In the genomic region with DNA sequence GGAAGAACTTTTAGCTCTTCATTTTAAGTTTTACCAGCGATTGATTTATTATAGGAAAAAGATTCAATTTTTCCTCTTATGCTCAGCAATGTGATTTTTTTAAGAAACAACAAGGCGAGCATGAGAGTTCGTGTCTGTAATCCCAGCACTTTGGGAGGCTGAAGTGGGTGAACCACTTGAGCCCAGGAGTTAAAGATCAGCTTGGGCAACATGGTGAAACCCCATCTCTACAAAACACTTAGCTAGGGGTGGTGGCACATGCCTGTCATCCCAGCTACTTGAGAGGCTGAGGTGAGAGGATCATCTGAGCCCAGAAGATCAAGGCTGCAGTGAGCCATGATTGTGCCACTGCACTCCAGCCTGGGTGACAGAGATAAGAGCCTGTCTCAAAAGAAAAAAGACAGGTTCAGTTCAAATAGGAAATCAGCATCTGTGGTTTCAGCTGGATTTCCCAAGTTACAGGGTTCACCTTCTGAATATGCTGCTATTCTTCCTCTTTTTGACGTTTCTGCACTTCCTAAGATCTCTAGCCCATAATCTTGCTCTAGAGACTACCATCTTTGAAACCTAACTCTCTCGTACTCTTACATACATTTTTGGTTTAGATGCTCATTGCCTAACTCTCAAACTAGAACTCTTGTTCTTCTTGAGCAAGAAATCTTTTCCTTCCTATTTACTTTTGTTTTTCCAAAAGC, we compare ENCODE assay signal across 32 cellular contexts.
A peak's percentile ranks its signal among the peaks of the same experiment; 100 is the strongest.
DNase-seq lines count a peak whose midpoint lies in the region; ATAC-seq and TF ChIP-seq lines count a peak whose summit lies in the region.
"Had no signal": no experiment of that assay in that cellular context is flagged by ENCODE, and none has a peak within 500 bp of the region (broad histone marks: within the 10 kb centered on the region; RNA-seq: fewer than 3 reads in every experiment).

No MANE protein-coding gene starts in this region.

- WGBS in mesenchymal stem cell, result 86% methylated on average over 5 of the region's 5 CpGs
- WGBS in stomach, 5 donors, result 70 to 78% (median 76%) methylated on average over 5 of the region's 5 CpGs

- H3K23ac ChIP-seq in mesenchymal stem cell (ENCODE audit: low read length in 2 of 2), result no peak overlapping the region

- no peak for ATAC-seq in stimulated activated naive B cell treated with anti-CD40 and anti-IgM and Interleukin-4, amounts not matched to agents 10 μg/mL and 1 μg/mL and 100 μg/mL, for 72 hours (replicated peaks)
- ATAC-seq: activated T-cell treated with anti-CD3 and anti-CD28 coated beads, Interleukin-2, amount 50 U/mL, for 4 hours; effector memory CD8-positive, alpha-beta T cell; esophagus mucosa; foreskin keratinocyte; left lobe of liver; pancreas had no signal

- no peaks in the 10 kb centered on the region for H3K79me1 ChIP-seq in mesenchymal stem cell (replicated peaks; ENCODE audit: low read length, poor library complexity, severe bottlenecking)

- H2BK15ac ChIP-seq in mesenchymal stem cell (ENCODE audit: low read depth, poor library complexity, severe bottlenecking), result no peak overlapping the region

- H3K9me3 Mint-ChIP-seq in stimulated activated naive B cell treated with anti-CD40 and anti-IgM and Interleukin-4, amounts not matched to agents 10 μg/mL and 1 μg/mL and 100 μg/mL, for 72 hours, result no peaks in the 10 kb centered on the region
- H3K9me3 Mint-ChIP-seq: activated T-cell treated with anti-CD3 and anti-CD28 coated beads, Interleukin-2, amount 50 U/mL, for 4 hours; HFFc6; nephron had no signal

- H3K36me3 ChIP-seq in mesenchymal stem cell (ENCODE audit: control insufficient read depth in 1 of 2, insufficient read depth in 2 of 2, low read depth in 1 of 2, low read length in 2 of 2) (no peaks in the 10 kb centered on the region), stomach (no peaks in the 10 kb centered on the region)
- H3K36me3 ChIP-seq: pancreas, right atrium auricular region, SJCRH30, tibial nerve had no signal

- H3K4me1 ChIP-seq in mesenchymal stem cell (ENCODE audit: control insufficient read depth, insufficient read depth, low read depth, low read length), result no peaks in the 10 kb centered on the region
- no peaks in the 10 kb centered on the region for H3K4me1 ChIP-seq in stomach
- H3K4me1 ChIP-seq: foreskin keratinocyte, pancreas, right atrium auricular region, SJCRH30, tibial nerve had no signal

- H3K4me1 Mint-ChIP-seq in stimulated activated naive B cell treated with anti-CD40 and anti-IgM and Interleukin-4, amounts not matched to agents 10 μg/mL and 1 μg/mL and 100 μg/mL, for 72 hours, result no peaks in the 10 kb centered on the region
- H3K4me1 Mint-ChIP-seq: brain, IgD-negative memory B cell, immature natural killer cell, nephron had no signal

- no peak for TF ChIP-seq CTCF in HL-60 (IDR thresholded peaks at IDR 0.05; ENCODE audit: insufficient read depth, low read length)
- no peak for TF ChIP-seq CTCF in stomach (IDR thresholded peaks at IDR 0.05)

- DNase-seq in HL-60 (ENCODE audit: low read depth in 1 of 2, low spot score in 1 of 2) (peak in 1 of 2 experiments; percentile 91), NCI-H510A (lab: John Stamatoyannopoulos, UW) (peak; percentile 7), UCSD-AML1 (lab: John Stamatoyannopoulos, UW; ENCODE audit: unreplicated experiment) (peak; percentile 41), NCI-H1105 treated with DMSO at 0.1 percent for 48 hours (lab: John Stamatoyannopoulos, UW) (no peak), mesenchymal stem cell (no peak), stomach (no peak)
- no peak for DNase-seq in stimulated activated naive B cell treated with anti-CD40 and anti-IgM and Interleukin-4, amounts not matched to agents 10 μg/mL and 1 μg/mL and 100 μg/mL, for 72 hours
- no peak for DNase-seq in activated T-cell treated with anti-CD3 and anti-CD28 coated beads, Interleukin-2, amount 50 U/mL, for 1 hour
- DNase-seq: activated CD4-positive, alpha-beta T cell treated with anti-CD3 and anti-CD28 coated beads for 4 hours; activated CD8-positive, alpha-beta memory T cell treated with anti-CD3 and anti-CD28 coated beads for 24 hours; activated T-cell treated with anti-CD3 and anti-CD28 coated beads, Interleukin-2, amount 50 U/mL, for 4 hours; effector memory CD8-positive, alpha-beta T cell; foreskin keratinocyte; GM23248; HFFc6; immature natural killer cell; NCI-H1048; NCI-H187; NCI-H748 treated with DMSO at 0.1 percent for 48 hours; pancreas; PC-9; SJCRH30; stimulated activated CD4-positive, alpha-beta T cell treated with anti-CD3 and anti-CD28 coated beads, Interleukin-4, amount 100 ng/mL, for 24 hours; stimulated activated naive CD4-positive, alpha-beta T cell treated with Interleukin-2 at 50 U/mL for 16 hours had no signal

- H3K14ac ChIP-seq in mesenchymal stem cell (ENCODE audit: low read length in 2 of 2), result no peak overlapping the region

- H3K4ac ChIP-seq in mesenchymal stem cell (ENCODE audit: low read depth in 1 of 2, low read length in 2 of 2), result no peak overlapping the region

- H2AK5ac ChIP-seq in mesenchymal stem cell (ENCODE audit: low read length, severe bottlenecking), result no peak overlapping the region

- H3K4me3 Mint-ChIP-seq in stimulated activated naive B cell treated with anti-CD40 and anti-IgM and Interleukin-4, amounts not matched to agents 10 μg/mL and 1 μg/mL and 100 μg/mL, for 72 hours, result no peak overlapping the region
- H3K4me3 Mint-ChIP-seq: activated T-cell treated with anti-CD3 and anti-CD28 coated beads, Interleukin-2, amount 50 U/mL, for 4 hours; brain; effector memory CD8-positive, alpha-beta T cell; HFFc6; IgD-negative memory B cell; immature natural killer cell; nephron had no signal

- no peak overlapping the region for H2BK5ac ChIP-seq in mesenchymal stem cell (ENCODE audit: low read depth, low read length, poor library complexity, severe bottlenecking)

- intact Hi-C loops in stomach (cut with DNase I; ENCODE audit: low total_unique reads), result no loop called here

- H3K4me3 ChIP-seq in HL-60 (replicated peaks; ENCODE audit: insufficient read depth, low read length) (no peak overlapping the region), mesenchymal stem cell (ENCODE audit: insufficient read depth in 1 of 2, low read depth in 1 of 2, low read length in 2 of 2) (no peak overlapping the region), stomach (no peak overlapping the region)
- H3K4me3 ChIP-seq: GM23248, hepatocyte, pancreas, PC-9, right atrium auricular region, SJCRH30, tibial nerve had no signal

- no peak for TF ChIP-seq POLR2A in stomach (IDR thresholded peaks at IDR 0.05)

- H3K27me3 ChIP-seq in HL-60 (ENCODE audit: insufficient read depth, poor library complexity, severe bottlenecking) (no peaks in the 10 kb centered on the region), mesenchymal stem cell (ENCODE audit: control insufficient read depth in 1 of 2, insufficient read depth in 1 of 2, low read length in 2 of 2) (no peaks in the 10 kb centered on the region), stomach (no peaks in the 10 kb centered on the region)
- H3K27me3 ChIP-seq: foreskin keratinocyte, pancreas, right atrium auricular region, SJCRH30, tibial nerve had no signal

- H2AFZ ChIP-seq in mesenchymal stem cell (ENCODE audit: low read depth, low read length), result no peak overlapping the region
- H2AFZ ChIP-seq: GM23248, hepatocyte, PC-9 had no signal

- no peak overlapping the region for H4K91ac ChIP-seq in mesenchymal stem cell (ENCODE audit: low read length)

- H3K4me2 ChIP-seq in mesenchymal stem cell (ENCODE audit: low read length, poor library complexity, severe bottlenecking), result no peak overlapping the region
- H3K4me2 ChIP-seq: hepatocyte, PC-9 had no signal

- no peak overlapping the region for H4K8ac ChIP-seq in mesenchymal stem cell (ENCODE audit: low read length)

- no peak overlapping the region for H2BK120ac ChIP-seq in mesenchymal stem cell (ENCODE audit: low read depth, low read length)

- no peaks in the 10 kb centered on the region for H3K9me3 ChIP-seq in mesenchymal stem cell (ENCODE audit: control insufficient read depth, low read length)
- H3K9me3 ChIP-seq in stomach, result no peaks in the 10 kb centered on the region
- H3K9me3 ChIP-seq: pancreas, right atrium auricular region, SJCRH30, tibial nerve had no signal

- H3K9ac ChIP-seq in mesenchymal stem cell (ENCODE audit: low read length), result no peak overlapping the region
- H3K9ac ChIP-seq: GM23248 had no signal

- no peaks in the 10 kb centered on the region for H3K36me3 Mint-ChIP-seq in stimulated activated naive B cell treated with anti-CD40 and anti-IgM and Interleukin-4, amounts not matched to agents 10 μg/mL and 1 μg/mL and 100 μg/mL, for 72 hours
- H3K36me3 Mint-ChIP-seq: brain, IgD-negative memory B cell, immature natural killer cell had no signal

- no peak overlapping the region for H3K18ac ChIP-seq in mesenchymal stem cell (ENCODE audit: low read depth in 1 of 2, low read length in 2 of 2)

- H3K27ac Mint-ChIP-seq in stimulated activated naive B cell treated with anti-CD40 and anti-IgM and Interleukin-4, amounts not matched to agents 10 μg/mL and 1 μg/mL and 100 μg/mL, for 72 hours, result peak overlapping the region; percentile 32
- H3K27ac Mint-ChIP-seq: brain; effector memory CD8-positive, alpha-beta T cell; HFFc6; IgD-negative memory B cell; immature natural killer cell; nephron had no signal

- H3K27me3 Mint-ChIP-seq in stimulated activated naive B cell treated with anti-CD40 and anti-IgM and Interleukin-4, amounts not matched to agents 10 μg/mL and 1 μg/mL and 100 μg/mL, for 72 hours, result no peaks in the 10 kb centered on the region
- H3K27me3 Mint-ChIP-seq: effector memory CD8-positive, alpha-beta T cell; IgD-negative memory B cell had no signal

- TF ChIP-seq EP300 in stomach (IDR thresholded peaks at IDR 0.05), result no peak

- no peak overlapping the region for H2BK12ac ChIP-seq in mesenchymal stem cell (ENCODE audit: low read length in 2 of 2)

- H3K27ac ChIP-seq in HL-60 (replicated peaks) (peak overlapping the region; percentile 88), mesenchymal stem cell (ENCODE audit: low read length, poor library complexity, severe bottlenecking) (no peak overlapping the region), stomach (peak overlapping the region in 1 of 5 donors; percentile 16)
- H3K27ac ChIP-seq: foreskin keratinocyte, GM23248, hepatocyte, pancreas, PC-9, right atrium auricular region, SJCRH30, tibial nerve had no signal

Comparison
In these comparisons a context has a peak if more than half of its experiments do, and no peak if none do; other contexts are left out.
1. DNase-seq: peak in NCI-H510A (single experiment) and UCSD-AML1 (single experiment); none in stimulated activated naive B cell treated with anti-CD40 and anti-IgM and Interleukin-4, amounts not matched to agents 10 μg/mL and 1 μg/mL and 100 μg/mL, for 72 hours (single experiment), NCI-H1105 treated with DMSO at 0.1 percent for 48 hours (single experiment), activated T-cell treated with anti-CD3 and anti-CD28 coated beads, Interleukin-2, amount 50 U/mL, for 1 hour (single experiment), mesenchymal stem cell (single experiment) and stomach (single experiment).